ENCODE assay signal across 24 cellular contexts in genomic region chr15:57332326-57332725, GRCh38.
"Had no signal": no experiment of that assay in that cellular context is flagged by ENCODE, and none has a peak within 500 bp of the region (broad histone marks: within the 10 kb centered on the region; RNA-seq: fewer than 3 reads in every experiment).

No MANE protein-coding gene starts in this region.

- DNase-seq: Kasumi-1; MM.1S; NCI-H1092 treated with DMSO at 0.1 percent for 48 hours; NCI-H1436; NCI-H187; NCI-H2029; NCI-H2081 treated with DMSO at 0.1 percent for 48 hours; NCI-H2171; NCI-H226; NCI-H446; NCI-H510A; NCI-H524 treated with DMSO at 0.1 percent for 48 hours; NCI-H69; NCI-H774; NK-92 treated with Interleukin-12 subunit alpha and Interleukin-12 subunit beta, amount 100 ng/mL, for 24 hours; PC-3; SHP77; SW 1271; T-cell had no signal

- H3K4me1 Mint-ChIP-seq: T-cell had no signal

- H3K27ac Mint-ChIP-seq: T-cell had no signal

- H3K4me2 ChIP-seq: KMS-11 had no signal

- H3K9ac ChIP-seq: KMS-11 had no signal

- FAIRE-seq: HTR-8/SVneo had no signal

- ATAC-seq: Panc1, PC-3, T-cell had no signal

- H3K36me3 Mint-ChIP-seq: T-cell had no signal

- H3K27ac ChIP-seq: HL-60, KMS-11, RWPE1 had no signal

- H3K4me3 Mint-ChIP-seq: T-cell had no signal

- H3K9me3 Mint-ChIP-seq: T-cell had no signal
